Comparison of ENCODE assay signal across 19 cellular contexts in genomic region chr1:20678599-20678998, GRCh38. TPM values are rescaled to one million over a fixed set of nuclear protein-coding genes. Genes with fewer than 3 reads are reported as not detected.
DNase-seq lines count a peak whose midpoint lies in the region; ATAC-seq and TF ChIP-seq lines count a peak whose summit lies in the region.
"Had no signal": no experiment of that assay in that cellular context is flagged by ENCODE, and none has a peak within 500 bp of the region (broad histone marks: within the 10 kb centered on the region; RNA-seq: fewer than 3 reads in every experiment).

No MANE protein-coding gene starts in this region.

- peaks cover 0 to 9% (median 3%) of the 10 kb centered on the region in 9 donors for H3K9me3 Mint-ChIP-seq in naive thymus-derived CD8-positive, alpha-beta T cell

- no peak overlapping the region for H3K4me3 ChIP-seq in esophagus squamous epithelium
- H3K4me3 ChIP-seq: thyroid gland had no signal

- WGBS in esophagus squamous epithelium, 2 donors, result 70 to 77% methylated on average over 6 of the region's 6 CpGs

- TF ChIP-seq CTCF in esophagus squamous epithelium (IDR thresholded peaks at IDR 0.05), result no peak

- peaks cover 6 to 12% (median 8%) of the 10 kb centered on the region in 4 donors for H3K4me1 Mint-ChIP-seq in naive thymus-derived CD8-positive, alpha-beta T cell

- no peaks in the 10 kb centered on the region for H3K9me3 ChIP-seq in esophagus squamous epithelium
- H3K9me3 ChIP-seq: thyroid gland had no signal

- ATAC-seq in GM21529 (IDR thresholded peaks at IDR 0.05; ENCODE audit: unreplicated experiment), result peak; percentile 63
- no peak for ATAC-seq in naive thymus-derived CD8-positive, alpha-beta T cell

- peaks cover 0 to 6% (median 0%) of the 10 kb centered on the region in 3 donors for H3K36me3 Mint-ChIP-seq in naive thymus-derived CD8-positive, alpha-beta T cell

- intact Hi-C loops in esophagus squamous epithelium (cut with DNase I), result no loop called here

- no peak overlapping the region for H3K27ac ChIP-seq in esophagus squamous epithelium
- H3K27ac ChIP-seq: 22Rv1, RWPE1, thyroid gland had no signal

- DNase-seq in SKM-1 treated with dmso at 0.1 percent for 144 hours (lab: John Stamatoyannopoulos, UW; ENCODE audit: unreplicated experiment) (peak; percentile 57), SKM-1 (lab: John Stamatoyannopoulos, UW; ENCODE audit: unreplicated experiment) (no peak), SIG-M5 (lab: John Stamatoyannopoulos, UW) (peak; percentile 67), Kasumi-1 (lab: John Stamatoyannopoulos, UW) (no peak), iPS-NIHi11 (ENCODE audit: low spot score) (no peak), esophagus squamous epithelium (lab: John Stamatoyannopoulos, UW) (no peak)
- DNase-seq in naive thymus-derived CD8-positive, alpha-beta T cell, result peak in 1 of 10 donors; percentile 18
- DNase-seq: activated CD8-positive, alpha-beta memory T cell treated with anti-CD3 and anti-CD28 coated beads, Interleukin-2, amount 50 U/mL, for 4 hours; amniotic stem cell; Calu3; cortex of kidney; mammary epithelial cell; NCI-H1105; NCI-H446; nucleus accumbens; thyroid gland had no signal

- H3K27me3 ChIP-seq in esophagus squamous epithelium, result peaks cover 0 to 4% (median 0%) of the 10 kb centered on the region in 4 donors
- H3K27me3 ChIP-seq: thyroid gland had no signal

- no peaks in the 10 kb centered on the region for H3K36me3 ChIP-seq in esophagus squamous epithelium
- H3K36me3 ChIP-seq: thyroid gland had no signal

- peak overlapping the region in 3 of 10 donors; percentile 2 to 33 (median 25) for H3K27ac Mint-ChIP-seq in naive thymus-derived CD8-positive, alpha-beta T cell

- H3K4me1 ChIP-seq in esophagus squamous epithelium, result no peaks in the 10 kb centered on the region
- H3K4me1 ChIP-seq: thyroid gland had no signal

- TF ChIP-seq POLR2A in esophagus squamous epithelium (IDR thresholded peaks at IDR 0.05), result no peak

- H3K4me3 Mint-ChIP-seq in naive thymus-derived CD8-positive, alpha-beta T cell, result peak overlapping the region in 7 of 10 donors; percentile 20 to 69 (median 39)

- POLR2A ChIA-PET in naive thymus-derived CD8-positive, alpha-beta T cell (lab: Charles Lee), result interaction anchor here (0.7 to 1.0 kb wide), 2 partner anchors 9 to 18 kb away, joined by 3 read pairs; no protein-coding TSS in a partner anchor

- H3K27me3 Mint-ChIP-seq in naive thymus-derived CD8-positive, alpha-beta T cell, result peaks cover 0 to 5% (median 1%) of the 10 kb centered on the region in 5 donors

RNA-seq across cellular contexts. Expression of gene DDOST, which starts 17.4 kb away (rescaled TPM):
- total RNA-seq in naive thymus-derived CD8-positive, alpha-beta T cell, result 100 to 1,000 TPM; 115 to 118 TPM
- polyA plus RNA-seq in naive thymus-derived CD8-positive, alpha-beta T cell, result 100 to 1,000 TPM; 209 to 255 (median 225) TPM
- total RNA-seq in esophagus squamous epithelium, result 100 to 1,000 TPM; 106 to 183 (median 127) TPM

RNA-seq across cellular contexts. Expression of gene KIF17, which starts 39.2 kb away (rescaled TPM):
- total RNA-seq in naive thymus-derived CD8-positive, alpha-beta T cell, result not detected
- polyA plus RNA-seq in naive thymus-derived CD8-positive, alpha-beta T cell, result not detected
- total RNA-seq in esophagus squamous epithelium, result 1 to 10 TPM in 1 of 4 donors, under 1 TPM in 2, not detected in 1; 0.57 to 1.9 (median 0.85) TPM
- total RNA-seq: Calu3 had no signal

RNA-seq across cellular contexts. Expression of gene PINK1, which starts 45.3 kb away (rescaled TPM):
- total RNA-seq in naive thymus-derived CD8-positive, alpha-beta T cell, result 10 to 100 TPM; 29.8 to 31.9 TPM
- 10 to 100 TPM; 18.4 to 26.3 (median 19.5) TPM for polyA plus RNA-seq in naive thymus-derived CD8-positive, alpha-beta T cell
- total RNA-seq in esophagus squamous epithelium, result 100 to 1,000 TPM in 1 of 4 donors, 10 to 100 TPM in 3; 55.0 to 110 (median 77.1) TPM

RNA-seq across cellular contexts. Expression of gene SH2D5, which starts 53.9 kb away (rescaled TPM):
- total RNA-seq in naive thymus-derived CD8-positive, alpha-beta T cell, result not detected
- polyA plus RNA-seq in naive thymus-derived CD8-positive, alpha-beta T cell, result not detected
- 1 to 10 TPM in 1 of 4 donors, under 1 TPM in 2, not detected in 1; 0.57 to 1.1 (median 0.79) TPM for total RNA-seq in esophagus squamous epithelium

Comparison
In these comparisons a context has a peak if more than half of its experiments do, and no peak if none do; other contexts are left out.
1. DNase-seq: peak in SKM-1 treated with dmso at 0.1 percent for 144 hours (single experiment) and SIG-M5 (single experiment); none in SKM-1 (single experiment), Kasumi-1 (0 of 2), iPS-NIHi11 (single experiment) and esophagus squamous epithelium (single experiment).